Comparison of ENCODE assay signal across 21 cellular contexts in genomic region chr1:180521474-180522203, GRCh38. TPM values are rescaled to one million over a fixed set of nuclear protein-coding genes. Genes with fewer than 3 reads are reported as not detected.
DNase-seq lines count a peak whose midpoint lies in the region; ATAC-seq and TF ChIP-seq lines count a peak whose summit lies in the region.
"Had no signal": no experiment of that assay in that cellular context is flagged by ENCODE, and none has a peak within 500 bp of the region (broad histone marks: within the 10 kb centered on the region; RNA-seq: fewer than 3 reads in every experiment).

No MANE protein-coding gene starts in this region.

- POLR2A ChIA-PET in Caco-2 (lab: Charles Lee) (interaction anchor here (0.6 to 2.4 kb wide), 7 partner anchors 10 to 587 kb away, joined by 3 to 15 read pairs (median 3); partner anchors contain the start of genes ACBD6 and XPR1), GM10248 (lab: Yijun Ruan, JAX) (no interaction called here)

- TF ChIP-seq CTCF in Caco-2 (IDR thresholded peaks at IDR 0.05; ENCODE audit: insufficient read depth in 1 of 2, low read depth in 1 of 2, low read length in 1 of 2, severe bottlenecking in 1 of 2, unreplicated experiment in 1 of 2) = no peak
- no peak for TF ChIP-seq CTCF in right lobe of liver (IDR thresholded peaks at IDR 0.05)
- no peak for TF ChIP-seq CTCF in GM10248 (IDR thresholded peaks at IDR 0.05; ENCODE audit: control extremely low read depth, extremely low read depth, low read depth, missing control alignments)

- peak overlapping the region; percentile 70 for H3K27ac Mint-ChIP-seq in Caco-2 (ENCODE audit: unreplicated experiment)
- H3K27ac Mint-ChIP-seq: activated CD4-positive, alpha-beta T cell treated with anti-CD3 and anti-CD28 coated beads, Interleukin-2, amount 10 ng/mL, durations not matched to agents 24 days and 14 days; activated naive CD8-positive, alpha-beta T cell treated with anti-CD3 and anti-CD28 coated beads, Interleukin-2, amount 10 ng/mL, durations not matched to agents 7 days and 5 days; activated T-cell treated with anti-CD3 and anti-CD28 coated beads, Interleukin-2, amount 50 U/mL, for 24 hours; natural killer cell treated with Interleukin-12 subunit alpha and Interleukin-12 subunit beta and Interleukin-15 and Interleukin-18, amount 100 ng/mL, for 72 hours had no signal

- peaks cover 51% of the 10 kb centered on the region for H3K4me1 ChIP-seq in Caco-2
- peaks cover 0 to 8% (median 3%) of the 10 kb centered on the region in 4 donors for H3K4me1 ChIP-seq in right lobe of liver
- 0 out of 2 replicates have a peak, but pooled peaks cover 3% of the 10 kb centered on the region for H3K4me1 ChIP-seq in HAP-1

- ATAC-seq in right lobe of liver = peak; percentile 58 to 85 (median 76)
- ATAC-seq in GM18858 (IDR thresholded peaks at IDR 0.05; ENCODE audit: unreplicated experiment) = no peak
- ATAC-seq: natural killer cell treated with Interleukin-12 subunit alpha and Interleukin-12 subunit beta and Interleukin-15 and Interleukin-18, amount 100 ng/mL, for 72 hours had no signal

- BruUV-seq in Caco-2 (replicated peaks; lab: Mats Ljungman, UMichigan) = TSS peak; percentile 91

- peaks cover 12% of the 10 kb centered on the region for H3K36me3 Mint-ChIP-seq in Caco-2 (ENCODE audit: insufficient read depth, unreplicated experiment)
- H3K36me3 Mint-ChIP-seq: activated naive CD8-positive, alpha-beta T cell treated with anti-CD3 and anti-CD28 coated beads, Interleukin-2, amount 10 ng/mL, durations not matched to agents 7 days and 5 days; natural killer cell treated with Interleukin-12 subunit alpha and Interleukin-12 subunit beta and Interleukin-15 and Interleukin-18, amount 100 ng/mL, for 72 hours had no signal

- intact Hi-C loops in Caco-2 (cut with micrococcal nuclease; ENCODE audit: unreplicated experiment) (loop anchor here (1.0 to 2.0 kb wide), 2 partner anchors 19 to 111 kb away; partner anchors contain the start of genes ACBD6 and XPR1), right lobe of liver (cut with DNase I) (no loop called here)

- H3K27ac ChIP-seq in epithelial cell of prostate (peak overlapping the region; percentile 96), right lobe of liver (no peak overlapping the region)
- H3K27ac ChIP-seq: thoracic aorta had no signal

- peak; percentile 84 to 87 for DNase-seq in Caco-2
- peak; percentile 84 for DNase-seq in NCI-H460 (ENCODE audit: extremely low read depth, low read depth)
- no peak for DNase-seq in epithelial cell of prostate (ENCODE audit: low read depth, low spot score)
- DNase-seq in right lobe of liver = no peak
- DNase-seq in HAP-1 (ENCODE audit: low spot score in 2 of 2) = no peak
- DNase-seq in H7 = no peak
- no peak for DNase-seq in GM10248 (ENCODE audit: extremely low spot score)
- DNase-seq: activated CD4-positive, alpha-beta T cell treated with anti-CD3 and anti-CD28 coated beads, Interleukin-2, amount 10 ng/mL, durations not matched to agents 24 days and 14 days; activated naive CD8-positive, alpha-beta T cell treated with anti-CD3 and anti-CD28 coated beads, Interleukin-2, amount 10 ng/mL, durations not matched to agents 7 days and 5 days; activated T-cell treated with anti-CD3 and anti-CD28 coated beads, Interleukin-2, amount 50 U/mL, for 24 hours; hippocampal formation; left ventricle myocardium superior; NCI-H1048; NCI-H2171; retina; T-helper 9 cell had no signal

- in situ Hi-C loops in HAP-1 (cut with MboI; ENCODE audit: low sequenced_read_pairs) = no loop called here

- no peaks in the 10 kb centered on the region for H3K27me3 Mint-ChIP-seq in Caco-2 (ENCODE audit: insufficient read depth, unreplicated experiment)
- H3K27me3 Mint-ChIP-seq: activated CD4-positive, alpha-beta T cell treated with anti-CD3 and anti-CD28 coated beads, Interleukin-2, amount 10 ng/mL, durations not matched to agents 24 days and 14 days; activated naive CD8-positive, alpha-beta T cell treated with anti-CD3 and anti-CD28 coated beads, Interleukin-2, amount 10 ng/mL, durations not matched to agents 7 days and 5 days; activated T-cell treated with anti-CD3 and anti-CD28 coated beads, Interleukin-2, amount 50 U/mL, for 24 hours had no signal

- H3K9me3 ChIP-seq in Caco-2 (no peaks in the 10 kb centered on the region), right lobe of liver (no peaks in the 10 kb centered on the region), HAP-1 (no peaks in the 10 kb centered on the region)
- H3K9me3 ChIP-seq: thoracic aorta had no signal

- H3K36me3 ChIP-seq in Caco-2 (ENCODE audit: control insufficient read depth, insufficient read depth, low read length) (no peaks in the 10 kb centered on the region), right lobe of liver (no peaks in the 10 kb centered on the region), HAP-1 (replicated peaks) (no peaks in the 10 kb centered on the region), H7 (replicated peaks; ENCODE audit: control insufficient read depth, insufficient read depth, low read length) (no peaks in the 10 kb centered on the region)
- H3K36me3 ChIP-seq: thoracic aorta had no signal

- no peak for TF ChIP-seq POLR2A in right lobe of liver (IDR thresholded peaks at IDR 0.05)

- H3K4me3 ChIP-seq in Caco-2 (ENCODE audit: low read depth, low read length) (no peak overlapping the region), right lobe of liver (no peak overlapping the region), HAP-1 (no peak overlapping the region), H7 (ENCODE audit: insufficient read depth, low read depth, low read length) (no peak overlapping the region)
- H3K4me3 ChIP-seq: thoracic aorta had no signal

- no peaks in the 10 kb centered on the region for H3K27me3 ChIP-seq in Caco-2 (replicated peaks; ENCODE audit: control insufficient read depth, insufficient read depth, low read length)
- H3K27me3 ChIP-seq in right lobe of liver = no peaks in the 10 kb centered on the region
- no peaks in the 10 kb centered on the region for H3K27me3 ChIP-seq in HAP-1 (ENCODE audit: low read depth)
- no peaks in the 10 kb centered on the region for H3K27me3 ChIP-seq in H7 (ENCODE audit: control insufficient read depth, insufficient read depth, low read length)

- 64% methylated on average over 7 of the region's 9 CpGs for WGBS in right lobe of liver (ENCODE audit: insufficient coverage, low coverage, low lambda C conversion rate, missing lambda C conversion rate)

- peak overlapping the region; percentile 69 for H3K4me3 Mint-ChIP-seq in Caco-2 (ENCODE audit: unreplicated experiment)
- H3K4me3 Mint-ChIP-seq: activated CD4-positive, alpha-beta T cell treated with anti-CD3 and anti-CD28 coated beads, Interleukin-2, amount 10 ng/mL, durations not matched to agents 24 days and 14 days; activated naive CD8-positive, alpha-beta T cell treated with anti-CD3 and anti-CD28 coated beads, Interleukin-2, amount 10 ng/mL, durations not matched to agents 7 days and 5 days; activated T-cell treated with anti-CD3 and anti-CD28 coated beads, Interleukin-2, amount 50 U/mL, for 24 hours; natural killer cell treated with Interleukin-12 subunit alpha and Interleukin-12 subunit beta and Interleukin-15 and Interleukin-18, amount 100 ng/mL, for 72 hours had no signal

- CTCF ChIA-PET in Caco-2 (lab: Charles Lee) = interaction anchor here (0.5 to 1.0 kb wide), 2 partner anchors 19 to 606 kb away, joined by 3 read pairs; partner anchors contain the start of gene ACBD6
- CTCF ChIA-PET in GM10248 (lab: Yijun Ruan, JAX) = interaction anchor here (1.2 kb wide), 1 partner anchor 343 kb away, joined by 7 read pairs; no protein-coding TSS in a partner anchor

- peaks cover 14% of the 10 kb centered on the region for H3K9me3 Mint-ChIP-seq in Caco-2 (ENCODE audit: unreplicated experiment)
- H3K9me3 Mint-ChIP-seq: activated CD4-positive, alpha-beta T cell treated with anti-CD3 and anti-CD28 coated beads, Interleukin-2, amount 10 ng/mL, durations not matched to agents 24 days and 14 days; activated naive CD8-positive, alpha-beta T cell treated with anti-CD3 and anti-CD28 coated beads, Interleukin-2, amount 10 ng/mL, durations not matched to agents 7 days and 5 days; activated T-cell treated with anti-CD3 and anti-CD28 coated beads, Interleukin-2, amount 50 U/mL, for 24 hours; natural killer cell treated with Interleukin-12 subunit alpha and Interleukin-12 subunit beta and Interleukin-15 and Interleukin-18, amount 100 ng/mL, for 72 hours had no signal

- H3K4me1 Mint-ChIP-seq in Caco-2 (ENCODE audit: low read depth, unreplicated experiment) = peaks cover 68% of the 10 kb centered on the region

RNA-seq across cellular contexts. Expression of gene ACBD6, which starts 19.3 kb away (rescaled TPM):
- 74.7 and 75.6 TPM in 2 replicates for total RNA-seq in Caco-2 (2022)
- 137 and 141 TPM in 2 replicates for total RNA-seq in NCI-H460 (2014; rRNA removed; shearing (Covaris generic))
- 110 and 136 TPM in 2 replicates for polyA plus RNA-seq in NCI-H460 (2014; cell fraction: nucleus; rRNA removed)
- 10 to 100 TPM in 4 of 6 experiments, 1 to 10 TPM in 2; 9.5 to 18.9 (median 11.5) TPM for total RNA-seq in right lobe of liver
- total RNA-seq in H7 (2014; rRNA removed; shearing (Covaris generic)) = 69.2 and 73.2 TPM in 2 replicates

RNA-seq across cellular contexts. Expression of gene OVAAL, which starts 37.1 kb away (rescaled TPM):
- total RNA-seq in Caco-2 (2022) (not detected in 2 replicates), right lobe of liver (not detected)
- total RNA-seq in NCI-H460 (2014; rRNA removed; shearing (Covaris generic)) = not detected in 2 replicates
- not detected in 2 replicates for polyA plus RNA-seq in NCI-H460 (2014; cell fraction: nucleus; rRNA removed)
- not detected in 2 replicates for total RNA-seq in H7 (2014; rRNA removed; shearing (Covaris generic))
- total RNA-seq: activated CD4-positive, alpha-beta T cell treated with anti-CD3 and anti-CD28 coated beads, Interleukin-2, amount 10 ng/mL, durations not matched to agents 24 days and 14 days; activated naive CD8-positive, alpha-beta T cell treated with anti-CD3 and anti-CD28 coated beads, Interleukin-2, amount 10 ng/mL, durations not matched to agents 7 days and 5 days; chondrocyte; natural killer cell treated with Interleukin-12 subunit alpha and Interleukin-12 subunit beta and Interleukin-15 and Interleukin-18, amount 100 ng/mL, for 72 hours; thoracic aorta had no signal
- polyA plus RNA-seq: AG04450 had no signal

Comparison
In these comparisons a context has a peak if more than half of its experiments do, and no peak if none do; other contexts are left out.
1. DNase-seq: peak in Caco-2 (2 of 2) and NCI-H460 (single experiment); none in epithelial cell of prostate (single experiment), right lobe of liver (0 of 3), HAP-1 (0 of 2), H7 (single experiment) and GM10248 (single experiment).